In genomic region chr18:903703-904102, GRCh38 we compare ENCODE assay signal across 9 cellular contexts. TPM values are rescaled to one million over a fixed set of nuclear protein-coding genes. Genes with fewer than 3 reads are reported as not detected.
DNase-seq lines count a peak whose midpoint lies in the region; ATAC-seq and TF ChIP-seq lines count a peak whose summit lies in the region.
"Had no signal": no experiment of that assay in that cellular context is flagged by ENCODE, and none has a peak within 500 bp of the region (broad histone marks: within the 10 kb centered on the region; RNA-seq: fewer than 3 reads in every experiment).

No MANE protein-coding gene starts in this region.

- no peaks in the 10 kb centered on the region for H3K79me2 ChIP-seq in osteoblast (ENCODE audit: insufficient read depth, low read length)

- CTCF ChIA-PET in activated CD4-positive, alpha-beta T cell treated with anti-CD3 and anti-CD28 coated beads for 36 hours (lab: Charles Lee): interaction anchor here (0.6 to 1.5 kb wide), 4 partner anchors 37 to 1786 kb away, joined by 3 to 4 read pairs (median 3); no protein-coding TSS in a partner anchor

- TF ChIP-seq EP300 in transverse colon (IDR thresholded peaks at IDR 0.05; ENCODE audit: low read depth): no peak

- H3K9me3 Mint-ChIP-seq in activated CD4-positive, alpha-beta T cell treated with anti-CD3 and anti-CD28 coated beads for 36 hours (ENCODE audit: low read depth): peaks cover 4% of the 10 kb centered on the region
- peaks cover 0 to 11% of the 10 kb centered on the region in 2 donors for H3K9me3 Mint-ChIP-seq in effector memory CD8-positive, alpha-beta T cell

- no peaks in the 10 kb centered on the region for H4K20me1 ChIP-seq in osteoblast (ENCODE audit: insufficient read depth, low read length)

- peak; percentile 79 for DNase-seq in activated CD4-positive, alpha-beta T cell treated with anti-CD3 and anti-CD28 coated beads for 36 hours
- no peak for DNase-seq in activated CD4-positive, alpha-beta T cell treated with anti-CD3 and anti-CD28 coated beads for 1 hour
- DNase-seq in SK-N-MC (ENCODE audit: low read depth, low spot score) (peak; percentile 14), osteoblast (ENCODE audit: insufficient read length, low spot score, missing footprints) (peak; percentile 89), transverse colon (no peak), NCI-H2196 treated with DMSO at 0.1 percent for 48 hours (lab: John Stamatoyannopoulos, UW; ENCODE audit: unreplicated experiment) (no peak)
- peak; percentile 9 to 14 (median 12) for DNase-seq in effector memory CD8-positive, alpha-beta T cell
- DNase-seq in NK-92 treated with Interleukin-12 subunit alpha and Interleukin-12 subunit beta, amount 100 ng/mL, for 24 hours (lab: John Stamatoyannopoulos, UW): no peak

- intact Hi-C loops in activated CD4-positive, alpha-beta T cell treated with anti-CD3 and anti-CD28 coated beads for 36 hours (cut with DNase I, micrococcal nuclease): loop anchor here in 1 of 2 experiments (5.0 kb wide), 2 partner anchors 36 to 401 kb away; partner anchors contain the start of gene COLEC12
- intact Hi-C loops in transverse colon (cut with DNase I; ENCODE audit: low total_unique reads): no loop called here

- 7 to 21% methylated on average over 11 of the region's 11 CpGs for WGBS in transverse colon (ENCODE audit: low coverage in 1 of 2), 2 donors

- H3K4me3 ChIP-seq in SK-N-MC (no peak overlapping the region), osteoblast (ENCODE audit: insufficient read depth, low read length) (no peak overlapping the region), transverse colon (no peak overlapping the region)

- no peak overlapping the region for H3K9ac ChIP-seq in SK-N-MC (ENCODE audit: insufficient read length)

- in situ Hi-C loops in transverse colon (cut with MboI; ENCODE audit: low pct_ligation_motif_present in 1 of 4, low pct_unique_long_range_greater_than_20kb in 1 of 4, low sequenced_read_pairs in 3 of 4): no loop called here

- TF ChIP-seq CTCF in osteoblast (IDR thresholded peaks at IDR 0.05; ENCODE audit: extremely low read depth, low read depth, low read length) (no peak), transverse colon (IDR thresholded peaks at IDR 0.05) (no peak)

- no peaks in the 10 kb centered on the region for H3K4me1 ChIP-seq in osteoblast (ENCODE audit: insufficient read depth, low read length)
- H3K4me1 ChIP-seq in transverse colon: peaks cover 7 to 34% (median 22%) of the 10 kb centered on the region in 4 donors

- no peak overlapping the region for H2AFZ ChIP-seq in osteoblast (ENCODE audit: low read length)

- peaks cover 18% of the 10 kb centered on the region for H3K4me1 Mint-ChIP-seq in activated CD4-positive, alpha-beta T cell treated with anti-CD3 and anti-CD28 coated beads for 36 hours
- H3K4me1 Mint-ChIP-seq in effector memory CD8-positive, alpha-beta T cell (ENCODE audit: low read depth in 2 of 2): peaks cover 5 to 14% of the 10 kb centered on the region in 2 donors

- no peak for ATAC-seq in activated CD4-positive, alpha-beta T cell treated with anti-CD3 and anti-CD28 coated beads for 36 hours
- no peak for ATAC-seq in effector memory CD8-positive, alpha-beta T cell (replicated peaks)

- no peak for TF ChIP-seq POLR2A in transverse colon (IDR thresholded peaks at IDR 0.05)

- H3K36me3 ChIP-seq in SK-N-MC (ENCODE audit: insufficient read depth, low read length): no peaks in the 10 kb centered on the region
- no peaks in the 10 kb centered on the region for H3K36me3 ChIP-seq in osteoblast (ENCODE audit: insufficient read depth, low read length)
- no peaks in the 10 kb centered on the region for H3K36me3 ChIP-seq in transverse colon

- POLR2A ChIA-PET in activated CD4-positive, alpha-beta T cell treated with anti-CD3 and anti-CD28 coated beads for 36 hours (lab: Charles Lee): no interaction called here

- H3K36me3 Mint-ChIP-seq in activated CD4-positive, alpha-beta T cell treated with anti-CD3 and anti-CD28 coated beads for 36 hours (ENCODE audit: low read depth): no peaks in the 10 kb centered on the region
- peaks cover 2% of the 10 kb centered on the region for H3K36me3 Mint-ChIP-seq in effector memory CD8-positive, alpha-beta T cell (ENCODE audit: insufficient read depth)

- H3K9me3 ChIP-seq in SK-N-MC (ENCODE audit: low read depth, low read length): no peaks in the 10 kb centered on the region
- H3K9me3 ChIP-seq in osteoblast (ENCODE audit: low read depth, low read length): no peaks in the 10 kb centered on the region
- no peaks in the 10 kb centered on the region for H3K9me3 ChIP-seq in transverse colon

- no peak overlapping the region for H3K4me2 ChIP-seq in osteoblast (ENCODE audit: insufficient read depth, low read length)

- no peak overlapping the region for H3K27ac Mint-ChIP-seq in activated CD4-positive, alpha-beta T cell treated with anti-CD3 and anti-CD28 coated beads for 36 hours
- H3K27ac Mint-ChIP-seq in effector memory CD8-positive, alpha-beta T cell: no peak overlapping the region
- H3K27ac Mint-ChIP-seq: B cell had no signal

- H3K4me3 Mint-ChIP-seq in activated CD4-positive, alpha-beta T cell treated with anti-CD3 and anti-CD28 coated beads for 36 hours: no peak overlapping the region
- no peak overlapping the region for H3K4me3 Mint-ChIP-seq in effector memory CD8-positive, alpha-beta T cell
- H3K4me3 Mint-ChIP-seq: B cell had no signal

- peaks cover 60% of the 10 kb centered on the region for H3K27me3 Mint-ChIP-seq in activated CD4-positive, alpha-beta T cell treated with anti-CD3 and anti-CD28 coated beads for 36 hours
- H3K27me3 Mint-ChIP-seq in effector memory CD8-positive, alpha-beta T cell: peaks cover 64 to 88% of the 10 kb centered on the region in 2 donors

- H3K27ac ChIP-seq in SK-N-MC (no peak overlapping the region), osteoblast (ENCODE audit: low read depth, low read length) (no peak overlapping the region), transverse colon (no peak overlapping the region)

- H3K27me3 ChIP-seq in osteoblast (ENCODE audit: insufficient read depth, low read length) (peaks cover 61% of the 10 kb centered on the region), transverse colon (peaks cover 85% of the 10 kb centered on the region)

RNA-seq across cellular contexts. Expression of gene ADCYAP1, which starts 1.0 kb away (rescaled TPM):
- not detected for total RNA-seq in activated CD4-positive, alpha-beta T cell treated with anti-CD3 and anti-CD28 coated beads for 36 hours
- not detected in 2 replicates for total RNA-seq in osteoblast
- total RNA-seq in transverse colon: under 1 TPM in 2 of 4 donors, not detected in 2; 0.41 to 0.64 TPM
- total RNA-seq: B cell had no signal

Comparison
In these comparisons a context has a peak if more than half of its experiments do, and no peak if none do; other contexts are left out.
1. DNase-seq: peak in activated CD4-positive, alpha-beta T cell treated with anti-CD3 and anti-CD28 coated beads for 36 hours (single experiment), SK-N-MC (single experiment), effector memory CD8-positive, alpha-beta T cell (3 of 3) and osteoblast (single experiment); none in activated CD4-positive, alpha-beta T cell treated with anti-CD3 and anti-CD28 coated beads for 1 hour (single experiment), NK-92 treated with Interleukin-12 subunit alpha and Interleukin-12 subunit beta, amount 100 ng/mL, for 24 hours (single experiment), transverse colon (single experiment) and NCI-H2196 treated with DMSO at 0.1 percent for 48 hours (single experiment).